ENCODE assay signal across 21 cellular contexts in genomic region chr10:88260329-88261051, GRCh38.
DNase-seq lines count a peak whose midpoint lies in the region; ATAC-seq and TF ChIP-seq lines count a peak whose summit lies in the region.
"Had no signal": no experiment of that assay in that cellular context is flagged by ENCODE, and none has a peak within 500 bp of the region (broad histone marks: within the 10 kb centered on the region; RNA-seq: fewer than 3 reads in every experiment).

No MANE protein-coding gene starts in this region.

- H3K4me1 ChIP-seq in mammary epithelial cell (ENCODE audit: insufficient read depth, low read length) (peaks cover 6% of the 10 kb centered on the region), breast epithelium (no peaks in the 10 kb centered on the region)
- H3K4me1 ChIP-seq: Peyer's patch had no signal

- no peaks in the 10 kb centered on the region for H4K20me1 ChIP-seq in mammary epithelial cell (ENCODE audit: insufficient read depth, low read length)

- H3K27me3 Mint-ChIP-seq in T-helper 17 cell: no peaks in the 10 kb centered on the region

- H3K27ac ChIP-seq in mammary epithelial cell (ENCODE audit: insufficient read depth, low read depth, low read length) (no peak overlapping the region), breast epithelium (no peak overlapping the region), substantia nigra (ENCODE audit: low read depth, low read length, poor library complexity, severe bottlenecking) (no peak overlapping the region)
- H3K27ac ChIP-seq: Peyer's patch had no signal

- H3K36me3 Mint-ChIP-seq in T-helper 17 cell (ENCODE audit: low read depth): peaks cover 3% of the 10 kb centered on the region
- H3K36me3 Mint-ChIP-seq: CD8-positive, alpha-beta T cell had no signal

- no peaks in the 10 kb centered on the region for H3K4me1 Mint-ChIP-seq in T-helper 17 cell

- peak; percentile 61 for ATAC-seq in GM21717 (IDR thresholded peaks at IDR 0.05; ENCODE audit: unreplicated experiment)
- peak; percentile 52 for ATAC-seq in HG03442 (IDR thresholded peaks at IDR 0.05; ENCODE audit: unreplicated experiment)
- no peak for ATAC-seq in HG03039 (IDR thresholded peaks at IDR 0.05; ENCODE audit: unreplicated experiment)
- no peak for ATAC-seq in T-helper 17 cell
- ATAC-seq: CD8-positive, alpha-beta T cell; Right ventricle myocardium inferior had no signal

- WGBS in mammary epithelial cell (ENCODE audit: low coverage, missing lambda C conversion rate): 100% methylated on average over 1 of the region's 1 CpG

- TF ChIP-seq POLR2A in breast epithelium (IDR thresholded peaks at IDR 0.05): no peak

- H3K27me3 ChIP-seq in mammary epithelial cell (ENCODE audit: insufficient read depth, low read length) (no peaks in the 10 kb centered on the region), breast epithelium (no peaks in the 10 kb centered on the region)
- H3K27me3 ChIP-seq: BE2C, Peyer's patch had no signal

- in situ Hi-C loops in mammary epithelial cell (cut with MboI; ENCODE audit: low sequenced_read_pairs in 2 of 2): no loop called here

- intact Hi-C loops in mammary epithelial cell (cut with micrococcal nuclease) (no loop called here), breast epithelium (cut with DNase I; ENCODE audit: low total_unique reads) (no loop called here)

- peak overlapping the region; percentile 43 for H3K4me2 ChIP-seq in mammary epithelial cell (ENCODE audit: insufficient read depth, low read depth, low read length)

- H3K27ac Mint-ChIP-seq in T-helper 17 cell: no peak overlapping the region
- H3K27ac Mint-ChIP-seq: CD8-positive, alpha-beta T cell had no signal

- no peaks in the 10 kb centered on the region for H3K36me3 ChIP-seq in mammary epithelial cell (ENCODE audit: insufficient read depth, low read length)
- H3K36me3 ChIP-seq in breast epithelium: no peaks in the 10 kb centered on the region
- H3K36me3 ChIP-seq: BE2C, Peyer's patch had no signal

- H3K9me3 ChIP-seq in mammary epithelial cell (replicated peaks; ENCODE audit: insufficient read depth, low read length) (no peaks in the 10 kb centered on the region), breast epithelium (no peaks in the 10 kb centered on the region), T-helper 17 cell (ENCODE audit: control insufficient read depth, low read length, poor library complexity, severe bottlenecking) (no peaks in the 10 kb centered on the region)
- H3K9me3 ChIP-seq: BE2C, Peyer's patch had no signal

- H3K79me2 ChIP-seq in mammary epithelial cell (ENCODE audit: insufficient read depth, low read length): no peaks in the 10 kb centered on the region

- no peak overlapping the region for H3K4me3 Mint-ChIP-seq in T-helper 17 cell
- H3K4me3 Mint-ChIP-seq: CD8-positive, alpha-beta T cell had no signal

- dilution Hi-C loops in mammary epithelial cell (cut with HindIII; ENCODE audit: low sequenced_read_pairs): no loop called here

- H3K4me3 ChIP-seq in mammary epithelial cell (replicated peaks in 1 of 3; ENCODE audit: insufficient read depth in 1 of 3, low read depth in 2 of 3, low read length in 3 of 3) (no peak overlapping the region), breast epithelium (no peak overlapping the region)
- H3K4me3 ChIP-seq: Peyer's patch had no signal

- CTCF ChIA-PET in mammary epithelial cell (lab: Charles Lee; ENCODE audit: low non-redundant PET): no interaction called here

- no TSS peak for BruUV-seq in mammary epithelial cell (replicated peaks; lab: Mats Ljungman, UMichigan)

- DNase-seq in mammary epithelial cell: no peak
- DNase-seq in breast epithelium (ENCODE audit: low spot score in 2 of 2): no peak
- DNase-seq in substantia nigra (lab: John Stamatoyannopoulos, UW): no peak
- DNase-seq in T-helper 17 cell: no peak
- DNase-seq in NCI-H146 (lab: John Stamatoyannopoulos, UW): no peak
- DNase-seq: 8988T; BE2C; CD8-positive, alpha-beta T cell; DMS79 treated with DMSO at 0.1 percent for 48 hours; H7; IMR-90; Kasumi-1; NCI-H1417; NCI-H2029; NCI-H524 treated with DMSO at 0.1 percent for 48 hours; Peyer's patch; T1000 had no signal

- no peak for TF ChIP-seq CTCF in mammary epithelial cell (conservative IDR thresholded peaks at IDR 0.05 in 1 of 2, IDR thresholded peaks at IDR 0.05 in 1 of 2; ENCODE audit: extremely low read depth in 1 of 2, insufficient read depth in 1 of 2, low read depth in 1 of 2, low read length in 2 of 2)
- no peak for TF ChIP-seq CTCF in breast epithelium (IDR thresholded peaks at IDR 0.05)

- H2AFZ ChIP-seq in mammary epithelial cell (ENCODE audit: low read depth, low read length): no peak overlapping the region

- no peak overlapping the region for H3K9ac ChIP-seq in mammary epithelial cell (ENCODE audit: insufficient read depth, low read length)

Comparison
In these comparisons a context has a peak if more than half of its experiments do, and no peak if none do; other contexts are left out.
1. ATAC-seq: peak in GM21717 (single experiment) and HG03442 (single experiment); none in HG03039 (single experiment) and T-helper 17 cell (single experiment).